1 cellular context compared by ENCODE assay signal in the genomic region with DNA sequence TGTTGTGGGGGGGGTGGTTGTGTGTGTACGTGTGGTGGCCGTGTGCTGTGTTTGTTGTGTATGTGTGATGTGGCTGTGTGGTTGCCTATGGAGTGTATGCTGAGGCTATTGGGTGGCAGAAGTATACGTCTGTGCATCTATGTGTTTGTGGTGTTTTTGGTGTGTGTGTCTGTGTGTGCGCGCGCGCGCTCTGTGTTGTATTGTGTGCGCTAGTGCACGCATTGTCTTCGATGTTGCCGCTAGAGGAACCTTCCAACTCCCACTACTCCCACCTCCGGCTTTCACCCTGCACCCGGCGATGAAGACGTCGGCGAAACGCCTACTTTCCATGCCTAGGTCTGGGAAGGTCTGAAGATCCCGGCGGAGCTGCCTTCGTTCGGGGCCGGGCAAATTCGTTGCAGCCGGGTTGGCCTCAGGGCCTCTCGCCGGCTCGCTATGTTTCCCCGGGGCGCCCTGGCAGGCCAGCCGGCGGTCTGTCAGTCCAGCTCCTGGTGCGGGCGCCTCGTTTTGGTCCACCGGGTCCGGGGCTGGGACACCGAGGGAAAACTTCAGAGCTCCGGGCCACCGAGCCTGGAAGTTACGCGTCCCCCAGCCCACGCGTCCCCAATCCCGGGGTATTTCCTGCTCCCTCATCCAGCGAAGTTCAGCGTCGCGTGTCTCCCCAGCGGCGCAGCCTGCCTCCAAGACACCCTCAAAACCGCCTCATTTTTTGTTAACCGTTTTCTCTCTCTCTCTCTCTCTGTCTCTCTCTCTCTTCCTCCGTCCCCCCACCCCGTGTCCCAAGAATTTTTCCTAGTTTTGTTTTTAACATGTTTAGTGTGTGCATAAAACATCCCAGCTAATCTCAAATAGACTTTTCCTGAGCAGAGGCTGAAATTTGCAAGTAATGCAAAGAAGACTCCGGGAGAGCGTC.
TF ChIP-seq lines count a peak whose summit lies in the region.

No MANE protein-coding gene starts in this region.

TF ChIP-seq in K562, 482 proteins besides CTCF, POLR2A, EP300 and RAD21:
- TF ChIP-seq, protein P1, sequence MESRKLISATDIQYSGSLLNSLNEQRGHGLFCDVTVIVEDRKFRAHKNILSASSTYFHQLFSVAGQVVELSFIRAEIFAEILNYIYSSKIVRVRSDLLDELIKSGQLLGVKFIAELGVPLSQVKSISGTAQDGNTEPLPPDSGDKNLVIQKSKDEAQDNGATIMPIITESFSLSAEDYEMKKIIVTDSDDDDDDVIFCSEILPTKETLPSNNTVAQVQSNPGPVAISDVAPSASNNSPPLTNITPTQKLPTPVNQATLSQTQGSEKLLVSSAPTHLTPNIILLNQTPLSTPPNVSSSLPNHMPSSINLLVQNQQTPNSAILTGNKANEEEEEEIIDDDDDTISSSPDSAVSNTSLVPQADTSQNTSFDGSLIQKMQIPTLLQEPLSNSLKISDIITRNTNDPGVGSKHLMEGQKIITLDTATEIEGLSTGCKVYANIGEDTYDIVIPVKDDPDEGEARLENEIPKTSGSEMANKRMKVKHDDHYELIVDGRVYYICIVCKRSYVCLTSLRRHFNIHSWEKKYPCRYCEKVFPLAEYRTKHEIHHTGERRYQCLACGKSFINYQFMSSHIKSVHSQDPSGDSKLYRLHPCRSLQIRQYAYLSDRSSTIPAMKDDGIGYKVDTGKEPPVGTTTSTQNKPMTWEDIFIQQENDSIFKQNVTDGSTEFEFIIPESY (CRISPR knock-in tag; IDR thresholded peaks at IDR 0.05) = 0 out of 2 replicates have a peak, but pooled peaks have one; percentile 47
- TF ChIP-seq NCOA2 (IDR thresholded peaks at IDR 0.05; ENCODE audit: partially characterized antibody in 2 of 2) = no peak
- TF ChIP-seq ZNF143 (CRISPR knock-in tag; IDR thresholded peaks at IDR 0.05) = no peak
- TF ChIP-seq SP1 (CRISPR knock-in tag; IDR thresholded peaks at IDR 0.05) = no peak
- TF ChIP-seq TSC22D4 (tag; IDR thresholded peaks at IDR 0.05) = no peak
- no peak for TF ChIP-seq EZH2 (IDR thresholded peaks at IDR 0.05; ENCODE audit: borderline replicate concordance, low read depth, low read length)
- no peak for TF ChIP-seq DPF2 (IDR thresholded peaks at IDR 0.05)
- TF ChIP-seq MAFF (IDR thresholded peaks at IDR 0.05; ENCODE audit: low read length) = no peak
- TF ChIP-seq, protein P2, sequence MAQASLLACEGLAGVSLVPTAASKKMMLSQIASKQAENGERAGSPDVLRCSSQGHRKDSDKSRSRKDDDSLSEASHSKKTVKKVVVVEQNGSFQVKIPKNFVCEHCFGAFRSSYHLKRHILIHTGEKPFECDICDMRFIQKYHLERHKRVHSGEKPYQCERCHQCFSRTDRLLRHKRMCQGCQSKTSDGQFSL (CRISPR knock-in tag; IDR thresholded peaks at IDR 0.05) = peak; percentile 52; the same call in 1 of the 2 replicates
- TF ChIP-seq, protein P2 (tag; IDR thresholded peaks at IDR 0.05) = no peak
- TF ChIP-seq ESRRB (CRISPR knock-in tag; IDR thresholded peaks at IDR 0.05; ENCODE audit: borderline replicate concordance) = no peak
- no peak for TF ChIP-seq RBM15 (IDR thresholded peaks at IDR 0.05; ENCODE audit: insufficient read depth, low read length)
